ENCODE assay signal across 28 cellular contexts in genomic region chr6:131410785-131411184, GRCh38.
"Had no signal": no experiment of that assay in that cellular context is flagged by ENCODE, and none has a peak within 500 bp of the region (broad histone marks: within the 10 kb centered on the region; RNA-seq: fewer than 3 reads in every experiment).

No MANE protein-coding gene starts in this region.

- H3K27ac Mint-ChIP-seq: natural killer cell treated with Interleukin-12 subunit alpha and Interleukin-12 subunit beta and Interleukin-15 and Interleukin-18, amount 100 ng/mL, for 72 hours; nephron progenitor cell; progenitor cell of endocrine pancreas; stimulated activated effector memory CD8-positive, alpha-beta T cell treated with anti-CD3 and anti-CD28 coated beads, Interleukin-12 subunit alpha, Interleukin-12 subunit beta, amount 100 ng/mL, for 72 hours; stimulated activated naive B cell treated with anti-CD40 and anti-IgM and Interleukin-4, amounts not matched to agents 10 μg/mL and 1 μg/mL and 100 μg/mL, for 72 hours; stimulated activated naive CD8-positive, alpha-beta T cell treated with anti-CD3 and anti-CD28 coated beads, Interleukin-15, Interleukin-2, amounts not matched to agents 100 ng/mL and 50 ng/mL, for 24 hours had no signal

- H3K9ac ChIP-seq: parathyroid adenoma had no signal

- H3K27me3 Mint-ChIP-seq: progenitor cell of endocrine pancreas; stimulated activated naive B cell treated with anti-CD40 and anti-IgM and Interleukin-4, amounts not matched to agents 10 μg/mL and 1 μg/mL and 100 μg/mL, for 72 hours; stimulated activated naive CD8-positive, alpha-beta T cell treated with anti-CD3 and anti-CD28 coated beads, Interleukin-15, Interleukin-2, amounts not matched to agents 100 ng/mL and 50 ng/mL, for 24 hours had no signal

- H3K27me3 ChIP-seq: ovary, right lobe of liver, sigmoid colon, stomach, thyroid gland, tibial nerve, upper lobe of left lung, vagina had no signal

- H3K4me1 ChIP-seq: parathyroid adenoma, psoas muscle, right lobe of liver, sigmoid colon, stomach, thyroid gland, tibial nerve, upper lobe of left lung, vagina had no signal

- DNase-seq: nephron progenitor cell; occipital lobe; ovary; posterior cingulate gyrus; psoas muscle; right cardiac atrium; right lobe of liver; sigmoid colon; small intestine; stimulated activated CD4-positive, alpha-beta T cell treated with anti-CD3 and anti-CD28 coated beads, Interleukin-15, amount 100 ng/mL, for 24 hours; stimulated activated CD4-positive, alpha-beta T cell treated with anti-CD3 and anti-CD28 coated beads, Interleukin-2, amount 100 ng/mL, for 24 hours; stimulated activated CD4-positive, alpha-beta T cell treated with anti-CD3 and anti-CD28 coated beads, Interleukin-2, amount 100 ng/mL, for 48 hours; stimulated activated CD4-positive, alpha-beta T cell treated with anti-CD3 and anti-CD28 coated beads, Interleukin-4, amount 100 ng/mL, for 24 hours; stimulated activated naive B cell treated with anti-CD40 and anti-IgM and Interleukin-4, amounts not matched to agents 10 μg/mL and 1 μg/mL and 100 μg/mL, for 72 hours; stimulated activated naive CD4-positive, alpha-beta T cell treated with Interleukin-2 at 50 U/mL for 16 hours; stomach; thyroid gland; trophoblast cell; upper lobe of left lung had no signal

- H3K9me3 Mint-ChIP-seq: natural killer cell treated with Interleukin-12 subunit alpha and Interleukin-12 subunit beta and Interleukin-15 and Interleukin-18, amount 100 ng/mL, for 72 hours; neural crest cell had no signal

- H3K36me3 ChIP-seq: ovary, right lobe of liver, sigmoid colon, stomach, thoracic aorta, thyroid gland, tibial nerve, upper lobe of left lung, vagina had no signal

- ATAC-seq: natural killer cell treated with Interleukin-12 subunit alpha and Interleukin-12 subunit beta and Interleukin-15 and Interleukin-18, amount 100 ng/mL, for 72 hours; psoas muscle; right cardiac atrium; right lobe of liver; stimulated activated effector memory CD8-positive, alpha-beta T cell treated with anti-CD3 and anti-CD28 coated beads, Interleukin-12 subunit alpha, Interleukin-12 subunit beta, amount 100 ng/mL, for 72 hours; stimulated activated naive B cell treated with anti-CD40 and anti-IgM and Interleukin-4, amounts not matched to agents 10 μg/mL and 1 μg/mL and 100 μg/mL, for 72 hours had no signal

- H3K4me3 ChIP-seq: ovary, psoas muscle, right lobe of liver, sigmoid colon, stomach, thoracic aorta, thyroid gland, tibial nerve, upper lobe of left lung, vagina had no signal

- H3K36me3 Mint-ChIP-seq: natural killer cell treated with Interleukin-12 subunit alpha and Interleukin-12 subunit beta and Interleukin-15 and Interleukin-18, amount 100 ng/mL, for 72 hours; stimulated activated effector memory CD8-positive, alpha-beta T cell treated with anti-CD3 and anti-CD28 coated beads, Interleukin-12 subunit alpha, Interleukin-12 subunit beta, amount 100 ng/mL, for 72 hours had no signal

- H3K9me3 ChIP-seq: ovary, psoas muscle, right lobe of liver, stomach, thoracic aorta, thyroid gland, tibial nerve, upper lobe of left lung, vagina had no signal

- H3K4me1 Mint-ChIP-seq: stimulated activated effector memory CD8-positive, alpha-beta T cell treated with anti-CD3 and anti-CD28 coated beads, Interleukin-12 subunit alpha, Interleukin-12 subunit beta, amount 100 ng/mL, for 72 hours; stimulated activated naive B cell treated with anti-CD40 and anti-IgM and Interleukin-4, amounts not matched to agents 10 μg/mL and 1 μg/mL and 100 μg/mL, for 72 hours had no signal

- H3K4me3 Mint-ChIP-seq: natural killer cell treated with Interleukin-12 subunit alpha and Interleukin-12 subunit beta and Interleukin-15 and Interleukin-18, amount 100 ng/mL, for 72 hours; nephron progenitor cell; neural crest cell; stimulated activated effector memory CD8-positive, alpha-beta T cell treated with anti-CD3 and anti-CD28 coated beads, Interleukin-12 subunit alpha, Interleukin-12 subunit beta, amount 100 ng/mL, for 72 hours; stimulated activated naive B cell treated with anti-CD40 and anti-IgM and Interleukin-4, amounts not matched to agents 10 μg/mL and 1 μg/mL and 100 μg/mL, for 72 hours; stimulated activated naive CD8-positive, alpha-beta T cell treated with anti-CD3 and anti-CD28 coated beads, Interleukin-15, Interleukin-2, amounts not matched to agents 100 ng/mL and 50 ng/mL, for 24 hours had no signal

- H3K27ac ChIP-seq: ovary, parathyroid adenoma, psoas muscle, right lobe of liver, sigmoid colon, stomach, thoracic aorta, thyroid gland, tibial nerve, upper lobe of left lung, vagina had no signal
